In the genomic region with DNA sequence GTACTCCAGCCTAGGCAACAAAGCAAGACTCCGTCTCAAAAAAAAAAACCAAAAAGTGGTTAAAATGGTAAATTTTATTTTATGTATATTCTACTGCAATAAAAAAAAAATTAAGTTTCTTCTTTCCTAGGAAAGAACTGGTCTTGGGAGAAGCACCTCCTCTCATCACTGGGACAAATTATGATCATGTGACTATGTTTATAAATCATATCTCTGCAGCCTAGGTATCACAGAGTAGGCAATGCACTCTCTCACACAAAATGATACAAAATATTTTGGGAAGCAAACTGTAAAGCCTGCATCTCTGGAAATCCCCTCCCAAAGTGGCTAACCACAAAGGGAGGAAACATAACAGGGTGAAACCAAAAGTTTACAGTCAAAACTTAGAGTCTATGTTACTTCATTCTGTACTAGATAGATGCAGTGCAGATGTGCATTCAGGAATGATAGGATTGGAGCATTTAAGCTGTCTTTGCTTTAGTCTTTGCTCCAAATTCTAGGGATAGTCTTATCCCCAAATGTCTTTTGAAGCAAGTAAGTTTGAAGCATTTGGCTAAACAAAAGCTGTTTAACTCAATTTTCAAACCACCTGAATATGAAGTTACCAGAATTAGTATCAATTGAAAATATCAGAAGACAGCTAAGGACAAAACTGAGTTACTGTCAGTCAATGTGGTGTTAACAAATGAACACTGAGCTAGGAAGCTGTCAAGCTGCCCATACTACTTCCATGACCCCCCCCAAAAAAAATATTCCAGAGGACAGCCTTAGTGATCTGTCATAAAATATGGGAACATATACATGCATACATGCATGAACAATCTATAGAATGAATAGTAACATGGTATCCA, we compare ENCODE assay signal across 10 cellular contexts. TPM values are rescaled to one million over a fixed set of nuclear protein-coding genes. Genes with fewer than 3 reads are reported as not detected.
DNase-seq lines count a peak whose midpoint lies in the region; ATAC-seq and TF ChIP-seq lines count a peak whose summit lies in the region.
"Had no signal": no experiment of that assay in that cellular context is flagged by ENCODE, and none has a peak within 500 bp of the region (broad histone marks: within the 10 kb centered on the region; RNA-seq: fewer than 3 reads in every experiment).

No MANE protein-coding gene starts in this region.

- no peak overlapping the region for H2BK120ac ChIP-seq in mesenchymal stem cell (ENCODE audit: low read depth, low read length)

- H4K91ac ChIP-seq in mesenchymal stem cell (ENCODE audit: low read length) = no peak overlapping the region

- no peak overlapping the region for H3K4me2 ChIP-seq in mesenchymal stem cell (ENCODE audit: low read length, poor library complexity, severe bottlenecking)

- DNase-seq in NAMALWA (ENCODE audit: low spot score) (peak; percentile 72), mesenchymal stem cell (peak; percentile 41), tibial artery (no peak), iPS-NIHi7 (ENCODE audit: extremely low spot score) (no peak), GM10266 (ENCODE audit: extremely low spot score) (no peak)
- no peak for DNase-seq in activated effector memory CD4-positive, alpha-beta T cell treated with Interleukin-2 at 50 U/mL for 16 hours
- DNase-seq: dorsolateral prefrontal cortex, GM23248 had no signal

- no peaks in the 10 kb centered on the region for H3K79me1 ChIP-seq in mesenchymal stem cell (replicated peaks; ENCODE audit: low read length, poor library complexity, severe bottlenecking)

- no peak overlapping the region for H3K4ac ChIP-seq in mesenchymal stem cell (ENCODE audit: low read depth in 1 of 2, low read length in 2 of 2)

- intact Hi-C loops in tibial artery (cut with DNase I; ENCODE audit: low total_unique reads) = no loop called here

- WGBS in mesenchymal stem cell = no CpG with 5 or more reads among the region's 1 CpG

- H3K36me3 ChIP-seq in mesenchymal stem cell (ENCODE audit: control insufficient read depth in 1 of 2, insufficient read depth in 2 of 2, low read depth in 1 of 2, low read length in 2 of 2) = no peaks in the 10 kb centered on the region
- H3K36me3 ChIP-seq in tibial artery = no peaks in the 10 kb centered on the region

- no peak overlapping the region for H2AFZ ChIP-seq in mesenchymal stem cell (ENCODE audit: low read depth, low read length)
- H2AFZ ChIP-seq: GM23248 had no signal

- no peak overlapping the region for H2BK5ac ChIP-seq in mesenchymal stem cell (ENCODE audit: low read depth, low read length, poor library complexity, severe bottlenecking)

- H2AK5ac ChIP-seq in mesenchymal stem cell (ENCODE audit: low read length, severe bottlenecking) = no peak overlapping the region

- no peaks in the 10 kb centered on the region for H3K27me3 ChIP-seq in mesenchymal stem cell (ENCODE audit: control insufficient read depth in 1 of 2, insufficient read depth in 1 of 2, low read length in 2 of 2)
- H3K27me3 ChIP-seq in tibial artery = no peaks in the 10 kb centered on the region
- H3K27me3 ChIP-seq: dorsolateral prefrontal cortex had no signal

- no peak for TF ChIP-seq CTCF in tibial artery (IDR thresholded peaks at IDR 0.05)
- TF ChIP-seq CTCF in GM10266 (IDR thresholded peaks at IDR 0.05; ENCODE audit: control insufficient read depth, insufficient read depth, low read depth, missing control alignments) = no peak

- no peak overlapping the region for H3K14ac ChIP-seq in mesenchymal stem cell (ENCODE audit: low read length in 2 of 2)

- peaks cover 7% of the 10 kb centered on the region for H3K9me3 ChIP-seq in mesenchymal stem cell (ENCODE audit: control insufficient read depth, low read length)
- no peaks in the 10 kb centered on the region for H3K9me3 ChIP-seq in tibial artery

- no peak overlapping the region for H2BK15ac ChIP-seq in mesenchymal stem cell (ENCODE audit: low read depth, poor library complexity, severe bottlenecking)

- H3K23ac ChIP-seq in mesenchymal stem cell (ENCODE audit: low read length in 2 of 2) = no peak overlapping the region

- no peak overlapping the region for H2BK12ac ChIP-seq in mesenchymal stem cell (ENCODE audit: low read length in 2 of 2)

- no peak overlapping the region for H3K27ac ChIP-seq in mesenchymal stem cell (ENCODE audit: low read length, poor library complexity, severe bottlenecking)
- H3K27ac ChIP-seq in tibial artery = no peak overlapping the region
- H3K27ac ChIP-seq: dorsolateral prefrontal cortex, GM23248 had no signal

- no peak overlapping the region for H4K8ac ChIP-seq in mesenchymal stem cell (ENCODE audit: low read length)

- H3K9ac ChIP-seq in mesenchymal stem cell (ENCODE audit: low read length) = no peak overlapping the region
- H3K9ac ChIP-seq: GM23248 had no signal

- no peak overlapping the region for H3K4me3 ChIP-seq in mesenchymal stem cell (ENCODE audit: insufficient read depth in 1 of 2, low read depth in 1 of 2, low read length in 2 of 2)
- no peak overlapping the region for H3K4me3 ChIP-seq in tibial artery
- H3K4me3 ChIP-seq: dorsolateral prefrontal cortex, GM23248 had no signal

- ATAC-seq in GM18858 (IDR thresholded peaks at IDR 0.05; ENCODE audit: unreplicated experiment) (peak; percentile 83), HG02623 (IDR thresholded peaks at IDR 0.05; ENCODE audit: unreplicated experiment) (peak; percentile 74)

- H3K4me1 ChIP-seq in mesenchymal stem cell (ENCODE audit: control insufficient read depth, insufficient read depth, low read depth, low read length) (peaks cover 2% of the 10 kb centered on the region), tibial artery (no peaks in the 10 kb centered on the region)

- H3K18ac ChIP-seq in mesenchymal stem cell (ENCODE audit: low read depth in 1 of 2, low read length in 2 of 2) = no peak overlapping the region

RNA-seq across cellular contexts. Expression of gene MALT1, which starts 21.1 kb away (rescaled TPM):
- polyA plus RNA-seq in mesenchymal stem cell (2013, experiment 1 of 2) = 6.1 TPM
- polyA plus RNA-seq in mesenchymal stem cell (2013, experiment 2 of 2) = 6.3 TPM

RNA-seq across cellular contexts. Expression of gene ALPK2, which starts 21.3 kb away (rescaled TPM):
- 7.2 TPM for polyA plus RNA-seq in mesenchymal stem cell (2013, experiment 1 of 2)
- 7.0 TPM for polyA plus RNA-seq in mesenchymal stem cell (2013, experiment 2 of 2)

Comparison
In these comparisons a context has a peak if more than half of its experiments do, and no peak if none do; other contexts are left out.
1. DNase-seq: peak in NAMALWA (single experiment) and mesenchymal stem cell (single experiment); none in tibial artery (0 of 2), iPS-NIHi7 (single experiment), activated effector memory CD4-positive, alpha-beta T cell treated with Interleukin-2 at 50 U/mL for 16 hours (single experiment) and GM10266 (single experiment).